In the genomic region with DNA sequence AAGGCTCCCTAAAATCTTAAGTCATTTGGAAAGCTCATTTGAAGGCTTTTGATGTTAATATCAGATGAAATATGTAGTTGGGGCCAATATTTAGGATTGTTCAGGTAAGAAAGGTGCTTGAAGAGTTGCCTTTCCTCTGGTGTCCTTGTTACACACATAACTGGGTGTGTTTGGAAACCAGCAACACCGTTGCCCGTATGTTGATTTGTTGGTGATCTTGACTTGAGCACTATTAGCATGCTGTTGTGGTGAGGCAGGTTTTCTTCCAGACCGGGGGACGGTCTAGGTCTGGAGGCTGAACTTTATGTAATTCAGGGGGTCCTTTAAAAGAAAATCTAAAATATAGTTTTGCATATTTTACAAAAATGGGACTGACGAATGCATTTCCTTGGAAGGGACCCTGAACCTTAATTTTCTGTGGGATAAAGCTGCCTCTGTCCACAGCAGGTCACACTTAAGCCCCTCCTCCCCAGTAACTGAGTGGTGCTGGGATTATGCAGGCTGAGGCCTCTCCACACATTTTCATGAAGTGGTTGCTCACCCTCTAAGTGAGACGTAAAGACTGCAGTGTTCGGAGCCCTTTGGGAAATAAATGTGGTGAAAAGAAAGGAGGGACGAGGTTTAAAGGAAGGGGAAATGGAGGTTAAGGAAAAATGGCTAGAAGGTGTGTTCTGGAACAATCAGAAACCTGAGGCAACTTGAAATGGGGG, we compare ENCODE assay signal across 9 cellular contexts. TPM values are rescaled to one million over a fixed set of nuclear protein-coding genes. Genes with fewer than 3 reads are reported as not detected.
A peak's percentile ranks its signal among the peaks of the same experiment; 100 is the strongest.
DNase-seq lines count a peak whose midpoint lies in the region; ATAC-seq and TF ChIP-seq lines count a peak whose summit lies in the region.
"Had no signal": no experiment of that assay in that cellular context is flagged by ENCODE, and none has a peak within 500 bp of the region (broad histone marks: within the 10 kb centered on the region; RNA-seq: fewer than 3 reads in every experiment).

No MANE protein-coding gene starts in this region.

- H3K27ac ChIP-seq in esophagus muscularis mucosa (replicated peaks in 1 of 4) (peak overlapping the region; percentile 97 to 99 (median 99)), psoas muscle (peak overlapping the region; percentile 96)

- TF ChIP-seq EP300 in esophagus muscularis mucosa (IDR thresholded peaks at IDR 0.05) = no peak

- TF ChIP-seq CTCF in esophagus muscularis mucosa (IDR thresholded peaks at IDR 0.05) (no peak), psoas muscle (IDR thresholded peaks at IDR 0.05) (no peak)

- DNase-seq in G401 (ENCODE audit: low spot score) (peak; percentile 74), OCI-M1 (lab: John Stamatoyannopoulos, UW) (peak; percentile 56), esophagus muscularis mucosa (ENCODE audit: extremely low spot score) (no peak), psoas muscle (no peak), GM03348 (ENCODE audit: low spot score) (no peak), HuH-7 (ENCODE audit: low spot score) (no peak)
- DNase-seq: NCI-H226 had no signal

- intact Hi-C loops in esophagus muscularis mucosa (cut with DNase I) = loop anchor here (10.0 kb wide), 2 partner anchors 191 to 281 kb away; a partner anchor contains a TSS
- intact Hi-C loops in psoas muscle (cut with DNase I) = no loop called here

- H3K9me3 ChIP-seq in esophagus muscularis mucosa (no peaks in the 10 kb centered on the region), psoas muscle (no peaks in the 10 kb centered on the region)

- H3K36me3 ChIP-seq in esophagus muscularis mucosa (peaks cover 0 to 33% (median 17%) of the 10 kb centered on the region in 4 donors), psoas muscle (ENCODE audit: insufficient read depth in 1 of 2, low read depth in 1 of 2) (peaks cover 0 to 40% of the 10 kb centered on the region in 2 donors)

- H3K4me1 ChIP-seq in esophagus muscularis mucosa (peaks cover 34 to 61% (median 56%) of the 10 kb centered on the region in 4 donors), psoas muscle (peaks cover 35% of the 10 kb centered on the region)

- in situ Hi-C loops in G401 (cut with HindIII; ENCODE audit: low sequenced_read_pairs) = no loop called here

- ATAC-seq in psoas muscle (no peak), HG02623 (IDR thresholded peaks at IDR 0.05; ENCODE audit: unreplicated experiment) (no peak), GM21723 (IDR thresholded peaks at IDR 0.05; ENCODE audit: unreplicated experiment) (no peak)

- H3K4me3 ChIP-seq in esophagus muscularis mucosa (peak overlapping the region; percentile 81 to 99 (median 92)), psoas muscle (peak overlapping the region; percentile 98)

- 23% methylated on average over 8 of the region's 8 CpGs for WGBS in esophagus muscularis mucosa
- 56 to 59% (median 59%) methylated on average over 8 of the region's 8 CpGs for WGBS in psoas muscle, 3 donors

- no peaks in the 10 kb centered on the region for H3K27me3 ChIP-seq in esophagus muscularis mucosa
- no peaks in the 10 kb centered on the region for H3K27me3 ChIP-seq in psoas muscle (ENCODE audit: insufficient read depth in 3 of 3, low read length in 2 of 3)

- no peak for TF ChIP-seq POLR2A in esophagus muscularis mucosa (IDR thresholded peaks at IDR 0.05; ENCODE audit: low read depth)

RNA-seq across cellular contexts. Expression of a gene that starts 1.8 kb away (rescaled TPM):
- 93.0 and 126 TPM in 2 replicates for total RNA-seq in G401 (2014; rRNA removed; shearing (Covaris generic))
- total RNA-seq in esophagus muscularis mucosa (100 to 1,000 TPM; 132 to 232 (median 183) TPM), psoas muscle (100 to 1,000 TPM in 1 of 4 donors, 10 to 100 TPM in 3; 47.8 to 116 (median 53.0) TPM)
- polyA plus RNA-seq in psoas muscle = 100 to 1,000 TPM in 1 of 3 donors, 10 to 100 TPM in 2; 48.4 to 133 (median 71.9) TPM

Comparison
In these comparisons a context has a peak if more than half of its experiments do, and no peak if none do; other contexts are left out.
1. DNase-seq: peak in G401 (single experiment) and OCI-M1 (single experiment); none in esophagus muscularis mucosa (single experiment), psoas muscle (0 of 2), GM03348 (single experiment) and HuH-7 (single experiment).